1 cellular context compared by ENCODE assay signal in genomic region chr17:7851438-7852261, GRCh38.
TF ChIP-seq lines count a peak whose summit lies in the region.

No MANE protein-coding gene starts in this region.

TF ChIP-seq in HepG2, 621 proteins besides CTCF, POLR2A, EP300 and RAD21 (continued from another document and continues in another):
- TF ChIP-seq, protein P1, sequence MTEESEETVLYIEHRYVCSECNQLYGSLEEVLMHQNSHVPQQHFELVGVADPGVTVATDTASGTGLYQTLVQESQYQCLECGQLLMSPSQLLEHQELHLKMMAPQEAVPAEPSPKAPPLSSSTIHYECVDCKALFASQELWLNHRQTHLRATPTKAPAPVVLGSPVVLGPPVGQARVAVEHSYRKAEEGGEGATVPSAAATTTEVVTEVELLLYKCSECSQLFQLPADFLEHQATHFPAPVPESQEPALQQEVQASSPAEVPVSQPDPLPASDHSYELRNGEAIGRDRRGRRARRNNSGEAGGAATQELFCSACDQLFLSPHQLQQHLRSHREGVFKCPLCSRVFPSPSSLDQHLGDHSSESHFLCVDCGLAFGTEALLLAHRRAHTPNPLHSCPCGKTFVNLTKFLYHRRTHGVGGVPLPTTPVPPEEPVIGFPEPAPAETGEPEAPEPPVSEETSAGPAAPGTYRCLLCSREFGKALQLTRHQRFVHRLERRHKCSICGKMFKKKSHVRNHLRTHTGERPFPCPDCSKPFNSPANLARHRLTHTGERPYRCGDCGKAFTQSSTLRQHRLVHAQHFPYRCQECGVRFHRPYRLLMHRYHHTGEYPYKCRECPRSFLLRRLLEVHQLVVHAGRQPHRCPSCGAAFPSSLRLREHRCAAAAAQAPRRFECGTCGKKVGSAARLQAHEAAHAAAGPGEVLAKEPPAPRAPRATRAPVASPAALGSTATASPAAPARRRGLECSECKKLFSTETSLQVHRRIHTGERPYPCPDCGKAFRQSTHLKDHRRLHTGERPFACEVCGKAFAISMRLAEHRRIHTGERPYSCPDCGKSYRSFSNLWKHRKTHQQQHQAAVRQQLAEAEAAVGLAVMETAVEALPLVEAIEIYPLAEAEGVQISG (CRISPR knock-in tag; IDR thresholded peaks at IDR 0.05), result peak; percentile 56; the same call in 1 of the 2 replicates
- no peak for TF ChIP-seq ZNF326 (CRISPR knock-in tag; IDR thresholded peaks at IDR 0.05; ENCODE audit: borderline replicate concordance)
- TF ChIP-seq, protein P2, sequence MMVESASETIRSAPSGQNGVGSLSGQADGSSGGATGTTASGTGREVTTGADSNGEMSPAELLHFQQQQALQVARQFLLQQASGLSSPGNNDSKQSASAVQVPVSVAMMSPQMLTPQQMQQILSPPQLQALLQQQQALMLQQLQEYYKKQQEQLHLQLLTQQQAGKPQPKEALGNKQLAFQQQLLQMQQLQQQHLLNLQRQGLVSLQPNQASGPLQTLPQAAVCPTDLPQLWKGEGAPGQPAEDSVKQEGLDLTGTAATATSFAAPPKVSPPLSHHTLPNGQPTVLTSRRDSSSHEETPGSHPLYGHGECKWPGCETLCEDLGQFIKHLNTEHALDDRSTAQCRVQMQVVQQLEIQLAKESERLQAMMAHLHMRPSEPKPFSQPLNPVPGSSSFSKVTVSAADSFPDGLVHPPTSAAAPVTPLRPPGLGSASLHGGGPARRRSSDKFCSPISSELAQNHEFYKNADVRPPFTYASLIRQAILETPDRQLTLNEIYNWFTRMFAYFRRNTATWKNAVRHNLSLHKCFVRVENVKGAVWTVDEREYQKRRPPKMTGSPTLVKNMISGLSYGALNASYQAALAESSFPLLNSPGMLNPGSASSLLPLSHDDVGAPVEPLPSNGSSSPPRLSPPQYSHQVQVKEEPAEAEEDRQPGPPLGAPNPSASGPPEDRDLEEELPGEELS (CRISPR knock-in tag; IDR thresholded peaks at IDR 0.05), result peak; percentile 26; the same call in 1 of the 2 replicates
- TF ChIP-seq, protein P3, sequence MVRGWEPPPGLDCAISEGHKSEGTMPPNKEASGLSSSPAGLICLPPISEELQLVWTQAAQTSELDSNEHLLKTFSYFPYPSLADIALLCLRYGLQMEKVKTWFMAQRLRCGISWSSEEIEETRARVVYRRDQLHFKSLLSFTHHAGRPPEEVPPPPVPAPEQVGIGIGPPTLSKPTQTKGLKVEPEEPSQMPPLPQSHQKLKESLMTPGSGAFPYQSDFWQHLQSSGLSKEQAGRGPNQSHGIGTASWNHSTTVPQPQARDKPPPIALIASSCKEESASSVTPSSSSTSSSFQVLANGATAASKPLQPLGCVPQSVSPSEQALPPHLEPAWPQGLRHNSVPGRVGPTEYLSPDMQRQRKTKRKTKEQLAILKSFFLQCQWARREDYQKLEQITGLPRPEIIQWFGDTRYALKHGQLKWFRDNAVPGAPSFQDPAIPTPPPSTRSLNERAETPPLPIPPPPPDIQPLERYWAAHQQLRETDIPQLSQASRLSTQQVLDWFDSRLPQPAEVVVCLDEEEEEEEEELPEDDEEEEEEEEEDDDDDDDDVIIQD (CRISPR knock-in tag; IDR thresholded peaks at IDR 0.05; ENCODE audit: low read depth), result peak; percentile 85
- peak; percentile 36; the same call in 1 of the 2 replicates for TF ChIP-seq SMAD1 (CRISPR knock-in tag; IDR thresholded peaks at IDR 0.05; ENCODE audit: borderline replicate concordance, low read depth)
- no peak for TF ChIP-seq THYN1 (CRISPR knock-in tag; IDR thresholded peaks at IDR 0.05; ENCODE audit: borderline replicate concordance, low read depth)
- TF ChIP-seq, protein P4, sequence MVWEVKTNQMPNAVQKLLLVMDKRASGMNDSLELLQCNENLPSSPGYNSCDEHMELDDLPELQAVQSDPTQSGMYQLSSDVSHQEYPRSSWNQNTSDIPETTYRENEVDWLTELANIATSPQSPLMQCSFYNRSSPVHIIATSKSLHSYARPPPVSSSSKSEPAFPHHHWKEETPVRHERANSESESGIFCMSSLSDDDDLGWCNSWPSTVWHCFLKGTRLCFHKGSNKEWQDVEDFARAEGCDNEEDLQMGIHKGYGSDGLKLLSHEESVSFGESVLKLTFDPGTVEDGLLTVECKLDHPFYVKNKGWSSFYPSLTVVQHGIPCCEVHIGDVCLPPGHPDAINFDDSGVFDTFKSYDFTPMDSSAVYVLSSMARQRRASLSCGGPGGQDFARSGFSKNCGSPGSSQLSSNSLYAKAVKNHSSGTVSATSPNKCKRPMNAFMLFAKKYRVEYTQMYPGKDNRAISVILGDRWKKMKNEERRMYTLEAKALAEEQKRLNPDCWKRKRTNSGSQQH (CRISPR knock-in tag; IDR thresholded peaks at IDR 0.05; ENCODE audit: low read depth), result 0 out of 2 replicates have a peak, but pooled peaks have one; percentile 15
- no peak for TF ChIP-seq ZFX (CRISPR knock-in tag; IDR thresholded peaks at IDR 0.05; ENCODE audit: low read depth)
- TF ChIP-seq NR2C2 (CRISPR knock-in tag; IDR thresholded peaks at IDR 0.05; ENCODE audit: borderline replicate concordance), result no peak
- no peak for TF ChIP-seq ZNF550 (CRISPR knock-in tag; IDR thresholded peaks at IDR 0.05; ENCODE audit: borderline replicate concordance)
- no peak for TF ChIP-seq HDAC1 (CRISPR knock-in tag; IDR thresholded peaks at IDR 0.05)
- peak; percentile 36; the same call in 1 of the 2 replicates for TF ChIP-seq KDM5B (CRISPR knock-in tag; IDR thresholded peaks at IDR 0.05; ENCODE audit: borderline replicate concordance)
- no peak for TF ChIP-seq ZNF569 (CRISPR knock-in tag; IDR thresholded peaks at IDR 0.05; ENCODE audit: borderline replicate concordance)
- no peak for TF ChIP-seq FOXK2 (IDR thresholded peaks at IDR 0.05)
- no peak for TF ChIP-seq U2AF1 (optimal IDR thresholded peaks at IDR 0.05; ENCODE audit: low read depth, low read length)
- TF ChIP-seq, protein P5, sequence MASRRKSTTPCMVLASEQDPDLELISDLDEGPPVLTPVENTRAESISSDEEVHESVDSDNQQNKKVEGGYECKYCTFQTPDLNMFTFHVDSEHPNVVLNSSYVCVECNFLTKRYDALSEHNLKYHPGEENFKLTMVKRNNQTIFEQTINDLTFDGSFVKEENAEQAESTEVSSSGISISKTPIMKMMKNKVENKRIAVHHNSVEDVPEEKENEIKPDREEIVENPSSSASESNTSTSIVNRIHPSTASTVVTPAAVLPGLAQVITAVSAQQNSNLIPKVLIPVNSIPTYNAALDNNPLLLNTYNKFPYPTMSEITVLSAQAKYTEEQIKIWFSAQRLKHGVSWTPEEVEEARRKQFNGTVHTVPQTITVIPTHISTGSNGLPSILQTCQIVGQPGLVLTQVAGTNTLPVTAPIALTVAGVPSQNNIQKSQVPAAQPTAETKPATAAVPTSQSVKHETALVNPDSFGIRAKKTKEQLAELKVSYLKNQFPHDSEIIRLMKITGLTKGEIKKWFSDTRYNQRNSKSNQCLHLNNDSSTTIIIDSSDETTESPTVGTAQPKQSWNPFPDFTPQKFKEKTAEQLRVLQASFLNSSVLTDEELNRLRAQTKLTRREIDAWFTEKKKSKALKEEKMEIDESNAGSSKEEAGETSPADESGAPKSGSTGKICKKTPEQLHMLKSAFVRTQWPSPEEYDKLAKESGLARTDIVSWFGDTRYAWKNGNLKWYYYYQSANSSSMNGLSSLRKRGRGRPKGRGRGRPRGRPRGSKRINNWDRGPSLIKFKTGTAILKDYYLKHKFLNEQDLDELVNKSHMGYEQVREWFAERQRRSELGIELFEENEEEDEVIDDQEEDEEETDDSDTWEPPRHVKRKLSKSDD (CRISPR knock-in tag; IDR thresholded peaks at IDR 0.05; ENCODE audit: low read depth), result peak; percentile 93; the same call in 1 of the 2 replicates
- TF ChIP-seq SNAPC2 (CRISPR knock-in tag; IDR thresholded peaks at IDR 0.05), result no peak
- TF ChIP-seq FOSL2 (CRISPR knock-in tag; IDR thresholded peaks at IDR 0.05), result peak; percentile 24; the same call in 1 of the 2 replicates
- TF ChIP-seq GLMP (CRISPR knock-in tag; IDR thresholded peaks at IDR 0.05; ENCODE audit: borderline replicate concordance), result no peak
- TF ChIP-seq FOXA1 (IDR thresholded peaks at IDR 0.05), result no peak
- TF ChIP-seq FOXA1 (CRISPR knock-in tag; IDR thresholded peaks at IDR 0.05), result peak; percentile 87
- TF ChIP-seq, protein P6, sequence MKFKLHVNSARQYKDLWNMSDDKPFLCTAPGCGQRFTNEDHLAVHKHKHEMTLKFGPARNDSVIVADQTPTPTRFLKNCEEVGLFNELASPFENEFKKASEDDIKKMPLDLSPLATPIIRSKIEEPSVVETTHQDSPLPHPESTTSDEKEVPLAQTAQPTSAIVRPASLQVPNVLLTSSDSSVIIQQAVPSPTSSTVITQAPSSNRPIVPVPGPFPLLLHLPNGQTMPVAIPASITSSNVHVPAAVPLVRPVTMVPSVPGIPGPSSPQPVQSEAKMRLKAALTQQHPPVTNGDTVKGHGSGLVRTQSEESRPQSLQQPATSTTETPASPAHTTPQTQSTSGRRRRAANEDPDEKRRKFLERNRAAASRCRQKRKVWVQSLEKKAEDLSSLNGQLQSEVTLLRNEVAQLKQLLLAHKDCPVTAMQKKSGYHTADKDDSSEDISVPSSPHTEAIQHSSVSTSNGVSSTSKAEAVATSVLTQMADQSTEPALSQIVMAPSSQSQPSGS (CRISPR knock-in tag; IDR thresholded peaks at IDR 0.05), result peak; percentile 20; the same call in 1 of the 2 replicates
- TF ChIP-seq YY1 (IDR thresholded peaks at IDR 0.05; ENCODE audit: insufficient read depth, insufficient replicate concordance, low read depth, low read length), result peak; percentile 60
- TF ChIP-seq SATB2 (CRISPR knock-in tag; IDR thresholded peaks at IDR 0.05), result no peak
- peak; percentile 31; the same call in 1 of the 2 replicates for TF ChIP-seq ZNF350 (CRISPR knock-in tag; IDR thresholded peaks at IDR 0.05; ENCODE audit: borderline replicate concordance, low read depth)
- TF ChIP-seq, protein P7, sequence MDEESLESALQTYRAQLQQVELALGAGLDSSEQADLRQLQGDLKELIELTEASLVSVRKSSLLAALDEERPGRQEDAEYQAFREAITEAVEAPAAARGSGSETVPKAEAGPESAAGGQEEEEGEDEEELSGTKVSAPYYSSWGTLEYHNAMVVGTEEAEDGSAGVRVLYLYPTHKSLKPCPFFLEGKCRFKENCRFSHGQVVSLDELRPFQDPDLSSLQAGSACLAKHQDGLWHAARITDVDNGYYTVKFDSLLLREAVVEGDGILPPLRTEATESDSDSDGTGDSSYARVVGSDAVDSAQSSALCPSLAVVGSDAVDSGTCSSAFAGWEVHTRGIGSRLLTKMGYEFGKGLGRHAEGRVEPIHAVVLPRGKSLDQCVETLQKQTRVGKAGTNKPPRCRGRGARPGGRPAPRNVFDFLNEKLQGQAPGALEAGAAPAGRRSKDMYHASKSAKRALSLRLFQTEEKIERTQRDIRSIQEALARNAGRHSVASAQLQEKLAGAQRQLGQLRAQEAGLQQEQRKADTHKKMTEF (CRISPR knock-in tag; IDR thresholded peaks at IDR 0.05), result no peak; the same call in 1 of the 2 replicates
- TF ChIP-seq ZNF432 (CRISPR knock-in tag; IDR thresholded peaks at IDR 0.05; ENCODE audit: borderline replicate concordance), result no peak
- peak; percentile 70; the same call in 1 of the 2 replicates for TF ChIP-seq AKAP8 (CRISPR knock-in tag; IDR thresholded peaks at IDR 0.05)
- TF ChIP-seq ZSCAN31 (CRISPR knock-in tag; IDR thresholded peaks at IDR 0.05; ENCODE audit: low read depth), result no peak
- TF ChIP-seq, protein P8, sequence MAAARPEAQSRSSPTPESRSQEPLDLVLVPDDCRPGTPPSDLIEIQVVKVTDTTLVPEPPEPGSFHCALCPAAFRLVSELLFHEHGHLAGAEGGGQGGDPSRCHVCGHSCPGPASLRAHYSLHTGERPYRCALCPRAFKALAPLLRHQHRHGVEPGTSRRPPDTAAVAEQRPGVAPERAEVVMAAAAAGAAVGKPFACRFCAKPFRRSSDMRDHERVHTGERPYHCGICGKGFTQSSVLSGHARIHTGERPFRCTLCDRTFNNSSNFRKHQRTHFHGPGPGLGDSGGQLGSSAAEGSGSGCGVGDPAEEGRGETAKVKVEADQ (CRISPR knock-in tag; IDR thresholded peaks at IDR 0.05; ENCODE audit: borderline replicate concordance), result 0 out of 2 replicates have a peak, but pooled peaks have one; percentile 22
- peak; percentile 79; the same call in 1 of the 2 replicates for TF ChIP-seq ZFP91 (CRISPR knock-in tag; IDR thresholded peaks at IDR 0.05; ENCODE audit: borderline replicate concordance)
- TF ChIP-seq KDM2A (CRISPR knock-in tag; IDR thresholded peaks at IDR 0.05; ENCODE audit: borderline replicate concordance, low read depth), result peak; percentile 88
- TF ChIP-seq, protein P9, sequence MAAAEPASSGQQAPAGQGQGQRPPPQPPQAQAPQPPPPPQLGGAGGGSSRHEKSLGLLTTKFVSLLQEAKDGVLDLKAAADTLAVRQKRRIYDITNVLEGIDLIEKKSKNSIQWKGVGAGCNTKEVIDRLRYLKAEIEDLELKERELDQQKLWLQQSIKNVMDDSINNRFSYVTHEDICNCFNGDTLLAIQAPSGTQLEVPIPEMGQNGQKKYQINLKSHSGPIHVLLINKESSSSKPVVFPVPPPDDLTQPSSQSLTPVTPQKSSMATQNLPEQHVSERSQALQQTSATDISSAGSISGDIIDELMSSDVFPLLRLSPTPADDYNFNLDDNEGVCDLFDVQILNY (CRISPR knock-in tag; conservative IDR thresholded peaks at IDR 0.05), result 0 out of 2 replicates have a peak, but pooled peaks have one; percentile 43
- no peak for TF ChIP-seq RFXANK (CRISPR knock-in tag; IDR thresholded peaks at IDR 0.05)
- TF ChIP-seq ZMYM4 (CRISPR knock-in tag; IDR thresholded peaks at IDR 0.05), result peak; percentile 90
- TF ChIP-seq KLF13 (CRISPR knock-in tag; IDR thresholded peaks at IDR 0.05), result no peak
- peak; percentile 58; the same call in 1 of the 2 replicates for TF ChIP-seq ZNF598 (CRISPR knock-in tag; IDR thresholded peaks at IDR 0.05; ENCODE audit: borderline replicate concordance)
